Comparison of ENCODE assay signal across 1 cellular context in the genomic region with DNA sequence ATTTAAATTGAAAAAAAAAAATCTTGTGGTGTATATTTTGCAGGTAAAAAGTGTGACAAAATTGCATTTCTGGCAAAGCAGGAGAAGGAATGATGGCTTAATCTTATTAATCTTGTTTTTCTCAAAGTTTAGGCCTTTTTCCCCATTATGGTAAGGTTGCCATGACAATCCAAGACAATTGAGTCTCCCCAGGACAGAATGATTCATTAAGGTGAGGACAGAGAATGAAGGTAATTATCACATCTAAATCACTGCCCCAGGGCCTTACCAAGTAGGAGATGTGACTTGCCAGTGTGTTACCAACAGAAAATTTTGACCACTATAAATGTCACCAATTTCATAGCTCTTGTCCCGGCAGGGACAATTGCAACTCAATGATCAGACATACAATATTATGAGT.
TF ChIP-seq lines count a peak whose summit lies in the region.

No MANE protein-coding gene starts in this region.

TF ChIP-seq in GM23338, 12 proteins besides CTCF, POLR2A, EP300 and RAD21 (continued from another document):
- TF ChIP-seq, protein P1, sequence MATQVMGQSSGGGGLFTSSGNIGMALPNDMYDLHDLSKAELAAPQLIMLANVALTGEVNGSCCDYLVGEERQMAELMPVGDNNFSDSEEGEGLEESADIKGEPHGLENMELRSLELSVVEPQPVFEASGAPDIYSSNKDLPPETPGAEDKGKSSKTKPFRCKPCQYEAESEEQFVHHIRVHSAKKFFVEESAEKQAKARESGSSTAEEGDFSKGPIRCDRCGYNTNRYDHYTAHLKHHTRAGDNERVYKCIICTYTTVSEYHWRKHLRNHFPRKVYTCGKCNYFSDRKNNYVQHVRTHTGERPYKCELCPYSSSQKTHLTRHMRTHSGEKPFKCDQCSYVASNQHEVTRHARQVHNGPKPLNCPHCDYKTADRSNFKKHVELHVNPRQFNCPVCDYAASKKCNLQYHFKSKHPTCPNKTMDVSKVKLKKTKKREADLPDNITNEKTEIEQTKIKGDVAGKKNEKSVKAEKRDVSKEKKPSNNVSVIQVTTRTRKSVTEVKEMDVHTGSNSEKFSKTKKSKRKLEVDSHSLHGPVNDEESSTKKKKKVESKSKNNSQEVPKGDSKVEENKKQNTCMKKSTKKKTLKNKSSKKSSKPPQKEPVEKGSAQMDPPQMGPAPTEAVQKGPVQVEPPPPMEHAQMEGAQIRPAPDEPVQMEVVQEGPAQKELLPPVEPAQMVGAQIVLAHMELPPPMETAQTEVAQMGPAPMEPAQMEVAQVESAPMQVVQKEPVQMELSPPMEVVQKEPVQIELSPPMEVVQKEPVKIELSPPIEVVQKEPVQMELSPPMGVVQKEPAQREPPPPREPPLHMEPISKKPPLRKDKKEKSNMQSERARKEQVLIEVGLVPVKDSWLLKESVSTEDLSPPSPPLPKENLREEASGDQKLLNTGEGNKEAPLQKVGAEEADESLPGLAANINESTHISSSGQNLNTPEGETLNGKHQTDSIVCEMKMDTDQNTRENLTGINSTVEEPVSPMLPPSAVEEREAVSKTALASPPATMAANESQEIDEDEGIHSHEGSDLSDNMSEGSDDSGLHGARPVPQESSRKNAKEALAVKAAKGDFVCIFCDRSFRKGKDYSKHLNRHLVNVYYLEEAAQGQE (IDR thresholded peaks at IDR 0.05; ENCODE audit: unreplicated experiment): no peak
- TF ChIP-seq ZNF462 (CRISPR knock-in tag; IDR thresholded peaks at IDR 0.05) (no peak), STAT1 (IDR thresholded peaks at IDR 0.05; ENCODE audit: unreplicated experiment) (no peak), ZNF331 (CRISPR knock-in tag; IDR thresholded peaks at IDR 0.05; ENCODE audit: low read depth) (no peak), CREB1 (CRISPR knock-in tag; IDR thresholded peaks at IDR 0.05; ENCODE audit: low read depth) (no peak), EZH2phosphoT487 (IDR thresholded peaks at IDR 0.05; ENCODE audit: unreplicated experiment) (no peak)
